In the genomic region with DNA sequence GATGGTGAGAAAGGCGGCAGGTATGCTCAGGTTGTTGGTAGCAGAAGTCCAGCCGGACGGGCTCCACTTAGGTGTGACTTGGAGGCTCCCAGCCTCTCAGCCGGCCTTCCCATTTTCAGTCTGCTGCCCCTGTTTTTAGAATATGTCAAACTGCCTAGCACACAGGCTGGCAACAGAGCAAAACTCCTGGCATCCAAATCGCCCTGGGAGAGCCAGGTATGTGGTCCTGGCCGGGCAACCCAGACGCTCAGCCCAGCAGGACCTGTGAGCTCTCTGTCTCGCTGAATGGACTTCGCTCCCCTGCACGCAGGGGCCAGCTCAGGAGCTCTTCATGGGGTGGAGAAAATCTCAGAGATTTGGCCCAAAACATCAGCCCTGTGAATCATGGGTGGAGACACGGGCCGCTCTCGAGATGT, we compare ENCODE assay signal across 11 cellular contexts.
"Had no signal": no experiment of that assay in that cellular context is flagged by ENCODE, and none has a peak within 500 bp of the region (broad histone marks: within the 10 kb centered on the region; RNA-seq: fewer than 3 reads in every experiment).

No MANE protein-coding gene starts in this region.

- H3K9me3 ChIP-seq: adrenal gland, heart right ventricle, tibial nerve had no signal

- H3K27ac ChIP-seq: adrenal gland, heart right ventricle, parathyroid adenoma, tibial nerve had no signal

- H3K9me3 Mint-ChIP-seq: activated T-helper 1 cell treated with anti-CD3 and anti-CD28 coated beads, Interleukin-12 subunit alpha, Interleukin-12 subunit beta, Interleukin-2, Interleukin-4 antibody, amounts not matched to agents 30 ng/mL and 10 ng/mL and 1 ng/mL, durations not matched to agents 14 hours and 24 hours and 36 hours; stimulated activated memory B cell treated with anti-CD40 and anti-IgM and Interleukin-4, amounts not matched to agents 10 μg/mL and 1 μg/mL and 100 μg/mL, for 72 hours had no signal

- DNase-seq: activated naive CD4-positive, alpha-beta T cell; effector memory CD4-positive, alpha-beta T cell; heart right ventricle; islet precursor cell; retina; small intestine had no signal

- H3K4me1 ChIP-seq: adrenal gland, parathyroid adenoma, tibial nerve had no signal

- H3K27me3 Mint-ChIP-seq: stimulated activated memory B cell treated with anti-CD40 and anti-IgM and Interleukin-4, amounts not matched to agents 10 μg/mL and 1 μg/mL and 100 μg/mL, for 72 hours had no signal

- H3K9ac ChIP-seq: parathyroid adenoma had no signal

- H3K4me3 ChIP-seq: adrenal gland, heart right ventricle, tibial nerve had no signal

- H3K27ac Mint-ChIP-seq: activated T-helper 1 cell treated with anti-CD3 and anti-CD28 coated beads, Interleukin-12 subunit alpha, Interleukin-12 subunit beta, Interleukin-2, Interleukin-4 antibody, amounts not matched to agents 30 ng/mL and 10 ng/mL and 1 ng/mL, durations not matched to agents 14 hours and 24 hours and 36 hours; stimulated activated memory B cell treated with anti-CD40 and anti-IgM and Interleukin-4, amounts not matched to agents 10 μg/mL and 1 μg/mL and 100 μg/mL, for 72 hours had no signal

- ATAC-seq: heart right ventricle; stimulated activated memory B cell treated with anti-CD40 and anti-IgM and Interleukin-4, amounts not matched to agents 10 μg/mL and 1 μg/mL and 100 μg/mL, for 72 hours had no signal

- H3K4me3 Mint-ChIP-seq: activated T-helper 1 cell treated with anti-CD3 and anti-CD28 coated beads, Interleukin-12 subunit alpha, Interleukin-12 subunit beta, Interleukin-2, Interleukin-4 antibody, amounts not matched to agents 30 ng/mL and 10 ng/mL and 1 ng/mL, durations not matched to agents 14 hours and 24 hours and 36 hours; stimulated activated memory B cell treated with anti-CD40 and anti-IgM and Interleukin-4, amounts not matched to agents 10 μg/mL and 1 μg/mL and 100 μg/mL, for 72 hours had no signal

- H3K27me3 ChIP-seq: adrenal gland, heart right ventricle, tibial nerve had no signal
